In the genomic region with DNA sequence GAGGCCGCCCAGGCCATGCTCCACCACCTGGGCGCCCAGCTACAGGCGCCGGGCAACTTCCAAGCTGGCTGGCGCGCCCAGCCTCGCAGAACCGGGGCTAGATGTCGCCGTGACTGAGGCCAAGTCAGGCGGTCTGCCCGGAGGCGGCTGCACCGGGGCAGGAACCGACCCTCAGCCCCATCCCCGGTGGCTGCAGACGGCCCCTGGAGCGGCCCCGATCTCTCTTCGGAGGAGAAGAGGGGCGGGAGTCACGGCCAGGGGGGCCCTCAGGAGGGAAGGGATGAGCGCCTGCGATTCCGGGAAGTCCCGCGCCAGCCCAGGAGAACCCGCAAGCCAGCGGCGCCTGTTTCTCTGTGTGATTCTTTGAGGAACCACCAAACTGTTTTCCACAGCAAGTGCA, we compare ENCODE assay signal across 8 cellular contexts.
DNase-seq lines count a peak whose midpoint lies in the region; ATAC-seq, FAIRE-seq and TF ChIP-seq lines count a peak whose summit lies in the region.
"Not testable (repeated sequence)": the region's sequence is repeated elsewhere in the genome, so short reads cannot be mapped to it uniquely, and the experiment has no call there.

No MANE protein-coding gene starts in this region.

- not testable (repeated sequence) for DNase-seq in A549 (ENCODE audit: low read depth in 1 of 2, low spot score in 1 of 2); left ventricle myocardium inferior; sigmoid colon; tibial nerve (ENCODE audit: low spot score in 2 of 2)
- DNase-seq in HK-2 (ENCODE audit: unreplicated experiment) (peak; percentile 1), WTC11 (ENCODE audit: low spot score) (peak; percentile 64)

- TF ChIP-seq RAD21 in A549 (conservative IDR thresholded peaks at IDR 0.05 in 1 of 2, IDR thresholded peaks at IDR 0.05 in 1 of 2), result not testable (repeated sequence)

- intact Hi-C loops in left ventricle myocardium inferior (cut with micrococcal nuclease); sigmoid colon (cut with DNase I): not testable (repeated sequence)

- CTCF ChIA-PET in A549 (lab: Yijun Ruan, JAX), result interaction anchor here (1.4 kb wide), 1 partner anchor 12 kb away, joined by 5 read pairs; no protein-coding TSS in a partner anchor
- CTCF ChIA-PET in WTC11 (lab: Charles Lee), result not testable (repeated sequence)

- H3K27ac Mint-ChIP-seq in WTC11, result not testable (repeated sequence)

- H3K27ac ChIP-seq in A549, result peak overlapping the region; percentile 65 to 92
- not testable (repeated sequence) for H3K27ac ChIP-seq in ectodermal cell (ENCODE audit: insufficient read depth, low read depth, low read length, poor library complexity, severe bottlenecking); left ventricle myocardium inferior (replicated peaks); mesodermal cell (ENCODE audit: low read depth, low read length, severe bottlenecking)
- peak overlapping the region in 3 of 4 donors; percentile 73 to 79 (median 74) for H3K27ac ChIP-seq in sigmoid colon
- H3K27ac ChIP-seq in tibial nerve, result peak overlapping the region in 1 of 4 donors; percentile 63

- POLR2A ChIA-PET in A549 (lab: Yijun Ruan, JAX); WTC11 (lab: Charles Lee): not testable (repeated sequence)

- not testable (repeated sequence) for H3K4me1 Mint-ChIP-seq in WTC11

- not testable (repeated sequence) for FAIRE-seq in A549 (lab: Jason Lieb, UNC)

- peak overlapping the region; percentile 66 for H3K4me3 Mint-ChIP-seq in WTC11

- H3K4me1 ChIP-seq in A549; ectodermal cell (ENCODE audit: control insufficient read depth, insufficient read depth, low read length); left ventricle myocardium inferior; mesodermal cell (ENCODE audit: control insufficient read depth, insufficient read depth, low read length, poor library complexity, severe bottlenecking); sigmoid colon; tibial nerve: not testable (repeated sequence)

- not testable (repeated sequence) for H3K36me3 ChIP-seq in ectodermal cell (ENCODE audit: control insufficient read depth, insufficient read depth, low read length); left ventricle myocardium inferior; mesodermal cell (ENCODE audit: control insufficient read depth, insufficient read depth, low read length); sigmoid colon; tibial nerve

- H3K9me3 ChIP-seq in A549; ectodermal cell (ENCODE audit: control insufficient read depth, low read length); left ventricle myocardium inferior (replicated peaks); mesodermal cell (ENCODE audit: control insufficient read depth, low read length); sigmoid colon; tibial nerve: not testable (repeated sequence)

- peaks cover 51% of the 10 kb centered on the region for H3K27me3 Mint-ChIP-seq in WTC11 (ENCODE audit: low read depth)

- ATAC-seq in A549, result peak in 1 of 2 experiments; percentile 68; a peak in 2 of 6 replicates
- not testable (repeated sequence) for ATAC-seq in WTC11

- WGBS in A549 (ENCODE audit: missing lambda C conversion rate), result 1% methylated on average over 10 of the region's 30 CpGs
- WGBS in ectodermal cell, 2 experiments, result 12 to 13% methylated on average over 25 to 29 of the region's 30 CpGs
- WGBS in mesodermal cell (ENCODE audit: insufficient coverage in 2 of 2), 2 experiments, result 17 to 43% methylated on average over 8 to 15 of the region's 30 CpGs
- 7 to 10% methylated on average over 29 of the region's 30 CpGs for WGBS in sigmoid colon, 2 donors
- WGBS in tibial nerve, 2 donors, result 8 to 59% methylated on average over 8 to 17 of the region's 30 CpGs

- H3K9me3 Mint-ChIP-seq in WTC11, result not testable (repeated sequence)

- H3K36me3 Mint-ChIP-seq in WTC11, result not testable (repeated sequence)

- peak overlapping the region; percentile 51 for H3K4me3 ChIP-seq in A549
- peak overlapping the region; percentile 40 for H3K4me3 ChIP-seq in ectodermal cell (ENCODE audit: insufficient read depth, low read depth, low read length)
- peak overlapping the region; percentile 65 for H3K4me3 ChIP-seq in left ventricle myocardium inferior
- H3K4me3 ChIP-seq in mesodermal cell (ENCODE audit: extremely low read depth, insufficient read depth, low read length, poor library complexity, severe bottlenecking), result peak overlapping the region; percentile 26
- peak overlapping the region in 3 of 4 donors; percentile 52 to 64 (median 54) for H3K4me3 ChIP-seq in sigmoid colon
- H3K4me3 ChIP-seq in tibial nerve, result peak overlapping the region in 3 of 4 donors; percentile 8 to 60 (median 26)

- H3K4me2 ChIP-seq in A549, result peak overlapping the region; percentile 77

- not testable (repeated sequence) for TF ChIP-seq POLR2A in A549 (IDR thresholded peaks at IDR 0.05; ENCODE audit: low read length); sigmoid colon (IDR thresholded peaks at IDR 0.05); tibial nerve (IDR thresholded peaks at IDR 0.05)

- H3K27me3 ChIP-seq in ectodermal cell (ENCODE audit: control insufficient read depth, insufficient read depth, low read length, poor library complexity, severe bottlenecking), result peaks cover 11% of the 10 kb centered on the region
- H3K27me3 ChIP-seq in left ventricle myocardium inferior (ENCODE audit: low read depth), result peaks cover 47% of the 10 kb centered on the region
- H3K27me3 ChIP-seq in sigmoid colon, tibial nerve: not testable (repeated sequence)

- not testable (repeated sequence) for TF ChIP-seq CTCF in A549 (IDR thresholded peaks at IDR 0.05); WTC11 (IDR thresholded peaks at IDR 0.05); left ventricle myocardium inferior (IDR thresholded peaks at IDR 0.05; ENCODE audit: borderline replicate concordance); sigmoid colon (IDR thresholded peaks at IDR 0.05); tibial nerve (IDR thresholded peaks at IDR 0.05)

- not testable (repeated sequence) for TF ChIP-seq EP300 in A549 (IDR thresholded peaks at IDR 0.05); sigmoid colon (IDR thresholded peaks at IDR 0.05); tibial nerve (IDR thresholded peaks at IDR 0.05)

TF ChIP-seq in A549, 52 proteins besides CTCF, POLR2A, EP300 and RAD21:
- peak; percentile 59 for TF ChIP-seq ZFP36 (IDR thresholded peaks at IDR 0.05; ENCODE audit: borderline replicate concordance, partially characterized antibody)
